In genomic region chr1:168469690-168470089, GRCh38 we compare ENCODE assay signal across 8 cellular contexts.
A peak's percentile ranks its signal among the peaks of the same experiment; 100 is the strongest.
DNase-seq lines count a peak whose midpoint lies in the region; ATAC-seq and TF ChIP-seq lines count a peak whose summit lies in the region.

No MANE protein-coding gene starts in this region.

- no peak for TF ChIP-seq CTCF in fibroblast of lung (conservative IDR thresholded peaks at IDR 0.05 in 1 of 2, IDR thresholded peaks at IDR 0.05 in 1 of 2; ENCODE audit: low read depth in 1 of 2, low read length in 2 of 2)

- H3K36me3 ChIP-seq in fibroblast of lung (ENCODE audit: control insufficient read depth, insufficient read depth, low read length) (no peaks in the 10 kb centered on the region), skeletal muscle satellite cell (ENCODE audit: insufficient read depth, low read length) (no peaks in the 10 kb centered on the region)

- peaks cover 7% of the 10 kb centered on the region for H3K4me1 ChIP-seq in fibroblast of lung (ENCODE audit: control insufficient read depth, extremely low read depth, insufficient read depth, low read length)
- peaks cover 52% of the 10 kb centered on the region for H3K4me1 ChIP-seq in skeletal muscle satellite cell (ENCODE audit: control insufficient read depth, insufficient read depth, low read length)

- H3K4me2 ChIP-seq in fibroblast of lung (ENCODE audit: extremely low read depth, insufficient read depth, low read length) = peak overlapping the region; percentile 56
- H3K4me2 ChIP-seq in skeletal muscle satellite cell (ENCODE audit: low read length) = peak overlapping the region; percentile 10

- H3K9ac ChIP-seq in fibroblast of lung (ENCODE audit: insufficient read depth, low read length) (no peak overlapping the region), skeletal muscle satellite cell (ENCODE audit: low read depth, low read length) (no peak overlapping the region)

- no peak overlapping the region for H2AFZ ChIP-seq in fibroblast of lung (ENCODE audit: low read length)

- H3K79me2 ChIP-seq in fibroblast of lung (ENCODE audit: control insufficient read depth, insufficient read depth, low read length) = no peaks in the 10 kb centered on the region

- DNase-seq in SKM-1 treated with dmso at 0.1 percent for 144 hours (lab: John Stamatoyannopoulos, UW; ENCODE audit: unreplicated experiment) = peak; percentile 55
- no peak for DNase-seq in SKM-1 (lab: John Stamatoyannopoulos, UW; ENCODE audit: unreplicated experiment)
- DNase-seq in activated CD4-positive, alpha-beta T cell treated with anti-CD3 and anti-CD28 coated beads for 48 hours = peak; percentile 53
- DNase-seq in fibroblast of lung (ENCODE audit: low read depth in 2 of 2) = peak; percentile 61 to 94
- DNase-seq in germinal center (ENCODE audit: low spot score) = no peak

- H3K9me3 ChIP-seq in fibroblast of lung (ENCODE audit: control insufficient read depth, insufficient read depth, low read depth, low read length) = no peaks in the 10 kb centered on the region
- no peaks in the 10 kb centered on the region for H3K9me3 ChIP-seq in skeletal muscle satellite cell (replicated peaks; ENCODE audit: low read length)

- no peak overlapping the region for H3K4me3 ChIP-seq in fibroblast of lung (replicated peaks in 1 of 4; ENCODE audit: control extremely low read depth in 1 of 4, insufficient read depth in 1 of 4, low read depth in 3 of 4, low read length in 4 of 4)
- H3K4me3 ChIP-seq in skeletal muscle satellite cell (ENCODE audit: low read length) = peak overlapping the region; percentile 3

- no peaks in the 10 kb centered on the region for H4K20me1 ChIP-seq in fibroblast of lung (ENCODE audit: control insufficient read depth, extremely low read depth, insufficient read depth, low read length)

- no peak overlapping the region for H3K27ac ChIP-seq in fibroblast of lung (ENCODE audit: insufficient read depth, low read length)

- H3K27me3 ChIP-seq in fibroblast of lung (ENCODE audit: control insufficient read depth, insufficient read depth, low read length) (no peaks in the 10 kb centered on the region), skeletal muscle satellite cell (ENCODE audit: control insufficient read depth, insufficient read depth, low read length) (no peaks in the 10 kb centered on the region)

- ATAC-seq in HG03571 (IDR thresholded peaks at IDR 0.05; ENCODE audit: unreplicated experiment) (no peak), GM18858 (IDR thresholded peaks at IDR 0.05; ENCODE audit: unreplicated experiment) (no peak)

Comparison
In these comparisons a context has a peak if more than half of its experiments do, and no peak if none do; other contexts are left out.
1. DNase-seq: peak in SKM-1 treated with dmso at 0.1 percent for 144 hours (single experiment), activated CD4-positive, alpha-beta T cell treated with anti-CD3 and anti-CD28 coated beads for 48 hours (single experiment) and fibroblast of lung (2 of 2); none in SKM-1 (single experiment) and germinal center (single experiment).